17 cellular contexts compared by ENCODE assay signal in genomic region chr14:53880761-53881160, GRCh38.
"Had no signal": no experiment of that assay in that cellular context is flagged by ENCODE, and none has a peak within 500 bp of the region (broad histone marks: within the 10 kb centered on the region; RNA-seq: fewer than 3 reads in every experiment).

No MANE protein-coding gene starts in this region.

- H3K36me3 ChIP-seq: pancreas, thyroid gland, vagina had no signal

- ATAC-seq: body of pancreas; esophagus mucosa; left cardiac atrium; pancreas; stimulated activated effector memory CD8-positive, alpha-beta T cell treated with anti-CD3 and anti-CD28 coated beads, Interleukin-12 subunit alpha, Interleukin-12 subunit beta, amount 100 ng/mL, for 72 hours had no signal

- H3K4me1 ChIP-seq: body of pancreas, pancreas, vagina had no signal

- H3K27ac ChIP-seq: dorsolateral prefrontal cortex, pancreas, thyroid gland, vagina had no signal

- DNase-seq: activated B cell treated with CpG ODN at 0.5 μM for 24 hours; activated CD4-positive, alpha-beta T cell treated with anti-CD3 and anti-CD28 coated beads, Interleukin-2, amount 10 ng/mL, durations not matched to agents 7 days and 5 days; activated effector memory CD4-positive, alpha-beta T cell treated with Interleukin-2 at 50 U/mL for 16 hours; activated T-cell treated with anti-CD3 and anti-CD28 coated beads, Interleukin-2, amount 50 U/mL, for 1 hour; body of pancreas; cerebellar nuclear complex; dorsolateral prefrontal cortex; foreskin fibroblast; left cardiac atrium; pancreas; retina; T-helper 2 cell; thyroid gland had no signal

- H3K4me1 Mint-ChIP-seq: activated B cell treated with CpG ODN at 0.5 μM for 24 hours; activated CD4-positive, alpha-beta T cell treated with anti-CD3 and anti-CD28 coated beads, Interleukin-2, amount 10 ng/mL, durations not matched to agents 7 days and 5 days; activated naive CD4-positive, alpha-beta T cell treated with anti-CD3 and anti-CD28 coated beads, Interleukin-2, amount 50 U/mL, for 24 hours; stimulated activated effector memory CD8-positive, alpha-beta T cell treated with anti-CD3 and anti-CD28 coated beads, Interleukin-12 subunit alpha, Interleukin-12 subunit beta, amount 100 ng/mL, for 72 hours had no signal

- H3K36me3 Mint-ChIP-seq: activated naive CD4-positive, alpha-beta T cell treated with anti-CD3 and anti-CD28 coated beads, Interleukin-2, amount 50 U/mL, for 24 hours; stimulated activated effector memory CD8-positive, alpha-beta T cell treated with anti-CD3 and anti-CD28 coated beads, Interleukin-12 subunit alpha, Interleukin-12 subunit beta, amount 100 ng/mL, for 72 hours had no signal

- H3K4me3 ChIP-seq: body of pancreas, dorsolateral prefrontal cortex, pancreas, thyroid gland, vagina had no signal

- H3K4me3 Mint-ChIP-seq: activated B cell treated with CpG ODN at 0.5 μM for 24 hours; activated CD4-positive, alpha-beta T cell treated with anti-CD3 and anti-CD28 coated beads, Interleukin-2, amount 10 ng/mL, durations not matched to agents 7 days and 5 days; activated naive CD4-positive, alpha-beta T cell treated with anti-CD3 and anti-CD28 coated beads, Interleukin-2, amount 50 U/mL, for 24 hours; stimulated activated effector memory CD8-positive, alpha-beta T cell treated with anti-CD3 and anti-CD28 coated beads, Interleukin-12 subunit alpha, Interleukin-12 subunit beta, amount 100 ng/mL, for 72 hours had no signal

- H3K27me3 ChIP-seq: body of pancreas, pancreas, thyroid gland, vagina had no signal

- FAIRE-seq: pancreas had no signal

- H3K27ac Mint-ChIP-seq: activated B cell treated with CpG ODN at 0.5 μM for 24 hours; activated CD4-positive, alpha-beta T cell treated with anti-CD3 and anti-CD28 coated beads, Interleukin-2, amount 10 ng/mL, durations not matched to agents 7 days and 5 days; activated naive CD4-positive, alpha-beta T cell treated with anti-CD3 and anti-CD28 coated beads, Interleukin-2, amount 50 U/mL, for 24 hours; stimulated activated effector memory CD8-positive, alpha-beta T cell treated with anti-CD3 and anti-CD28 coated beads, Interleukin-12 subunit alpha, Interleukin-12 subunit beta, amount 100 ng/mL, for 72 hours had no signal

- H3K9me3 Mint-ChIP-seq: activated B cell treated with CpG ODN at 0.5 μM for 24 hours; activated CD4-positive, alpha-beta T cell treated with anti-CD3 and anti-CD28 coated beads, Interleukin-2, amount 10 ng/mL, durations not matched to agents 7 days and 5 days; activated naive CD4-positive, alpha-beta T cell treated with anti-CD3 and anti-CD28 coated beads, Interleukin-2, amount 50 U/mL, for 24 hours had no signal

- H3K9me3 ChIP-seq: body of pancreas, pancreas, thyroid gland, vagina had no signal
